Comparison of ENCODE assay signal across 8 cellular contexts in the genomic region with DNA sequence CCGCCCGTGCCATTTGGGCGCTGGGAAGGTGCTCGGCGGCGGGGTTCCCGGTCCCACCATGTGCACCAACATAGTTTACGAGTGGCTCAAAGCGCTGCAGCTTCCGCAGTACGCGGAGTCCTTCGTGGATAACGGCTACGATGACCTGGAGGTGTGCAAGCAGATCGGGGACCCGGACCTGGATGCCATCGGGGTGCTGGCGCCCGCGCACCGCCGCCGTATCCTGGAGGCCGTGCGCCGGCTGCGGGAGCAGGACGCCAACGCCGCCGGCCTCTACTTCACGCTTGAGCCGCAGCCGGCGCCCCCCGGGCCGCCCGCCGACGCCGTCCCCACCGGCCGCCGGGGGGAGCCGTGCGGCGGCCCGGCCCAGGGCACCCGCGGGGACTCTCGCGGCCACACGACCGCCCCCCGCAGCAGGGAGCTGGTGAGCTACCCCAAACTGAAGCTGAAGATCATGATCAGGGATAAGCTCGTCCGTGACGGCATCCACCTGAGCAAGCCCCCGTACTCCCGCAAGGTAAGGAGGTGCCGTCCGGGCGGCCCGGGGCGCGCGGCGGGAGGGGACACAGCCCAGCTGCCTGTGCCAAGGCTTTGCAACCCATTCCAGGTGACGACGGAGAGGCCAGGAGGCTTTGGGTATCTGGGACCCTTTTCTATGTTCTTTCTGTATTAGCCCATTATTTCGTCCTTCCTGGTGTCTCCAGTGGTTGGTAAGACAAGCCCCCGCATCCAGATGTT. TPM values are rescaled to one million over a fixed set of nuclear protein-coding genes. Genes with fewer than 3 reads are reported as not detected.
A peak's percentile ranks its signal among the peaks of the same experiment; 100 is the strongest.
DNase-seq lines count a peak whose midpoint lies in the region; ATAC-seq and TF ChIP-seq lines count a peak whose summit lies in the region.

No MANE protein-coding gene starts in this region.

- no peaks in the 10 kb centered on the region for H3K9me3 Mint-ChIP-seq in activated T-cell treated with anti-CD3 and anti-CD28 coated beads, Interleukin-2, amount 50 U/mL, for 4 hours
- H3K9me3 Mint-ChIP-seq in neural crest cell: no peaks in the 10 kb centered on the region

- peak overlapping the region; percentile 66 for H3K4me3 Mint-ChIP-seq in activated T-cell treated with anti-CD3 and anti-CD28 coated beads, Interleukin-2, amount 50 U/mL, for 4 hours
- peak overlapping the region; percentile 95 for H3K4me3 Mint-ChIP-seq in neural crest cell

- H3K9me3 ChIP-seq in NT2/D1 (ENCODE audit: insufficient read depth, low read length): no peaks in the 10 kb centered on the region

- DNase-seq in activated T-cell treated with anti-CD3 and anti-CD28 coated beads, Interleukin-2, amount 50 U/mL, for 4 hours: no peak
- DNase-seq in activated T-cell treated with anti-CD3 and anti-CD28 coated beads for 4 hours (no peak), NT2/D1 (ENCODE audit: low read depth, low spot score) (no peak), neural crest cell (ENCODE audit: low read depth, low spot score) (peak; percentile 26), dedifferentiated amniotic fluid mesenchymal stem cell (ENCODE audit: extremely low spot score) (no peak), foreskin melanocyte (no peak)

- TF ChIP-seq CTCF in neural crest cell (conservative IDR thresholded peaks at IDR 0.05): peak; percentile 38

- peaks cover 53% of the 10 kb centered on the region for H3K27me3 Mint-ChIP-seq in activated T-cell treated with anti-CD3 and anti-CD28 coated beads, Interleukin-2, amount 50 U/mL, for 4 hours (ENCODE audit: low read depth)
- H3K27me3 Mint-ChIP-seq in neural crest cell (ENCODE audit: low read depth): peaks cover 59% of the 10 kb centered on the region

- H3K36me3 ChIP-seq in NT2/D1 (ENCODE audit: insufficient read depth, insufficient read length, low read length): no peaks in the 10 kb centered on the region

- H3K9ac ChIP-seq in NT2/D1 (ENCODE audit: insufficient read length, low read depth): peak overlapping the region; percentile 63

- peak in 1 of 2 donors; percentile 25 for ATAC-seq in activated T-cell treated with anti-CD3 and anti-CD28 coated beads, Interleukin-2, amount 50 U/mL, for 4 hours
- ATAC-seq in esophagus mucosa: peak; percentile 28
- no peak for ATAC-seq in GM21529 (IDR thresholded peaks at IDR 0.05; ENCODE audit: unreplicated experiment)

- no peak overlapping the region for H3K27ac Mint-ChIP-seq in neural crest cell (ENCODE audit: unreplicated experiment)

- H3K4me3 ChIP-seq in NT2/D1 (ENCODE audit: insufficient read length, low read depth): peak overlapping the region; percentile 55

- H3K4me1 Mint-ChIP-seq in activated T-cell treated with anti-CD3 and anti-CD28 coated beads, Interleukin-2, amount 50 U/mL, for 4 hours (ENCODE audit: low read depth): peaks cover 12% of the 10 kb centered on the region
- H3K4me1 Mint-ChIP-seq in neural crest cell: peaks cover 30% of the 10 kb centered on the region

- H3K36me3 Mint-ChIP-seq in activated T-cell treated with anti-CD3 and anti-CD28 coated beads, Interleukin-2, amount 50 U/mL, for 4 hours (ENCODE audit: insufficient read depth): no peaks in the 10 kb centered on the region
- no peaks in the 10 kb centered on the region for H3K36me3 Mint-ChIP-seq in neural crest cell (ENCODE audit: low read depth)

- peaks cover 85% of the 10 kb centered on the region for H3K27me3 ChIP-seq in NT2/D1 (ENCODE audit: insufficient read depth, insufficient read length)

- no peaks in the 10 kb centered on the region for H3K4me1 ChIP-seq in NT2/D1 (ENCODE audit: insufficient read depth, insufficient read length)

RNA-seq across cellular contexts. Expression of gene SAMD5, which starts 0.6 kb away (rescaled TPM):
- total RNA-seq in activated T-cell treated with anti-CD3 and anti-CD28 coated beads, Interleukin-2, amount 50 U/mL, for 4 hours: not detected
- 6.5 TPM for total RNA-seq in esophagus mucosa
- 1.5 and 1.6 TPM in 2 replicates for total RNA-seq in neural crest cell
